31 cellular contexts compared by ENCODE assay signal in genomic region chr10:64089648-64090047, GRCh38.
"Had no signal": no experiment of that assay in that cellular context is flagged by ENCODE, and none has a peak within 500 bp of the region (broad histone marks: within the 10 kb centered on the region; RNA-seq: fewer than 3 reads in every experiment).

No MANE protein-coding gene starts in this region.

- H3K9me3 ChIP-seq: ovary, psoas muscle, spleen, suprapubic skin, testis, tibial artery, transverse colon, upper lobe of right lung, uterus had no signal

- H3K4me3 Mint-ChIP-seq: natural killer cell; nephron; neural progenitor cell; stimulated activated memory B cell treated with anti-CD40 and anti-IgM and Interleukin-4, amounts not matched to agents 10 μg/mL and 1 μg/mL and 100 μg/mL, for 72 hours; stimulated activated naive CD8-positive, alpha-beta T cell treated with anti-CD3 and anti-CD28 coated beads, Interleukin-15, amount 100 ng/mL, for 72 hours; type B pancreatic cell had no signal

- H3K9ac ChIP-seq: neural progenitor cell, parathyroid adenoma had no signal

- H3K4me1 ChIP-seq: neural progenitor cell, parathyroid adenoma, psoas muscle, suprapubic skin, testis, tibial artery, transverse colon, upper lobe of right lung, uterus had no signal

- DNase-seq: natural killer cell; occipital lobe; ovary; posterior cingulate gyrus; psoas muscle; right cardiac atrium; spleen; stimulated activated CD4-positive, alpha-beta T cell treated with anti-CD3 and anti-CD28 coated beads, Interleukin-12 subunit alpha, Interleukin-12 subunit beta, amount 100 ng/mL, for 4 hours; stimulated activated CD4-positive, alpha-beta T cell treated with anti-CD3 and anti-CD28 coated beads, Interleukin-1b, Interleukin-23, amount 100 ng/mL, for 48 hours; stimulated activated CD4-positive, alpha-beta T cell treated with anti-CD3 and anti-CD28 coated beads, Interleukin-4, amount 100 ng/mL, for 1 hour; stimulated activated CD4-positive, alpha-beta T cell treated with anti-CD3 and anti-CD28 coated beads, Interleukin-4, amount 100 ng/mL, for 4 hours; stimulated activated CD8-positive, alpha-beta memory T cell treated with anti-CD3 and anti-CD28 coated beads, Interleukin-4, amount 100 ng/mL, for 48 hours; stimulated activated naive CD4-positive, alpha-beta T cell; stimulated activated naive CD8-positive, alpha-beta T cell treated with anti-CD3 and anti-CD28 coated beads, Interleukin-15, amount 100 ng/mL, for 72 hours; stimulated activated naive CD8-positive, alpha-beta T cell treated with anti-CD3 and anti-CD28 coated beads, Interleukin-15, Interleukin-2, amounts not matched to agents 100 U/mL and 50 U/mL, for 24 hours; substantia nigra; testis; tibial artery; transverse colon; upper lobe of right lung; uterus had no signal

- H3K36me3 Mint-ChIP-seq: natural killer cell; neural progenitor cell; stimulated activated memory B cell treated with anti-CD40 and anti-IgM and Interleukin-4, amounts not matched to agents 10 μg/mL and 1 μg/mL and 100 μg/mL, for 72 hours; type B pancreatic cell had no signal

- H3K36me3 ChIP-seq: neural progenitor cell, ovary, spleen, suprapubic skin, tibial artery, transverse colon, upper lobe of right lung, uterus had no signal

- H3K9me3 Mint-ChIP-seq: natural killer cell; nephron; neural progenitor cell; stimulated activated memory B cell treated with anti-CD40 and anti-IgM and Interleukin-4, amounts not matched to agents 10 μg/mL and 1 μg/mL and 100 μg/mL, for 72 hours; stimulated activated naive CD8-positive, alpha-beta T cell treated with anti-CD3 and anti-CD28 coated beads, Interleukin-15, amount 100 ng/mL, for 72 hours; type B pancreatic cell had no signal

- H3K27me3 ChIP-seq: neural progenitor cell, ovary, suprapubic skin, testis, tibial artery, transverse colon, upper lobe of right lung, uterus had no signal

- H3K4me2 ChIP-seq: neural progenitor cell, smooth muscle cell had no signal

- H3K27me3 Mint-ChIP-seq: progenitor cell of endocrine pancreas; stimulated activated memory B cell treated with anti-CD40 and anti-IgM and Interleukin-4, amounts not matched to agents 10 μg/mL and 1 μg/mL and 100 μg/mL, for 72 hours; stimulated activated naive CD8-positive, alpha-beta T cell treated with anti-CD3 and anti-CD28 coated beads, Interleukin-15, amount 100 ng/mL, for 72 hours; type B pancreatic cell had no signal

- H2AFZ ChIP-seq: neural progenitor cell, parathyroid adenoma had no signal

- H3K27ac Mint-ChIP-seq: natural killer cell; nephron; neural progenitor cell; progenitor cell of endocrine pancreas; stimulated activated memory B cell treated with anti-CD40 and anti-IgM and Interleukin-4, amounts not matched to agents 10 μg/mL and 1 μg/mL and 100 μg/mL, for 72 hours; stimulated activated naive CD8-positive, alpha-beta T cell treated with anti-CD3 and anti-CD28 coated beads, Interleukin-15, amount 100 ng/mL, for 72 hours; type B pancreatic cell had no signal

- H3K4me3 ChIP-seq: neural progenitor cell, ovary, psoas muscle, skin epidermis, smooth muscle cell, spleen, suprapubic skin, testis, tibial artery, transverse colon, upper lobe of right lung, uterus had no signal

- ATAC-seq: natural killer cell; psoas muscle; right cardiac atrium; sciatic nerve; stimulated activated memory B cell treated with anti-CD40 and anti-IgM and Interleukin-4, amounts not matched to agents 10 μg/mL and 1 μg/mL and 100 μg/mL, for 72 hours; stimulated activated naive CD8-positive, alpha-beta T cell treated with anti-CD3 and anti-CD28 coated beads, Interleukin-15, amount 100 ng/mL, for 72 hours; stimulated activated naive CD8-positive, alpha-beta T cell treated with anti-CD3 and anti-CD28 coated beads, Interleukin-15, Interleukin-2, amounts not matched to agents 100 U/mL and 50 U/mL, for 24 hours; upper lobe of right lung had no signal

- H3K79me2 ChIP-seq: parathyroid adenoma had no signal

- H3K4me1 Mint-ChIP-seq: natural killer cell; stimulated activated memory B cell treated with anti-CD40 and anti-IgM and Interleukin-4, amounts not matched to agents 10 μg/mL and 1 μg/mL and 100 μg/mL, for 72 hours; stimulated activated naive CD8-positive, alpha-beta T cell treated with anti-CD3 and anti-CD28 coated beads, Interleukin-15, amount 100 ng/mL, for 72 hours had no signal

- H3K27ac ChIP-seq: neural progenitor cell, ovary, parathyroid adenoma, psoas muscle, skin epidermis, spleen, suprapubic skin, testis, tibial artery, transverse colon, upper lobe of right lung, uterus had no signal
